In the genomic region with DNA sequence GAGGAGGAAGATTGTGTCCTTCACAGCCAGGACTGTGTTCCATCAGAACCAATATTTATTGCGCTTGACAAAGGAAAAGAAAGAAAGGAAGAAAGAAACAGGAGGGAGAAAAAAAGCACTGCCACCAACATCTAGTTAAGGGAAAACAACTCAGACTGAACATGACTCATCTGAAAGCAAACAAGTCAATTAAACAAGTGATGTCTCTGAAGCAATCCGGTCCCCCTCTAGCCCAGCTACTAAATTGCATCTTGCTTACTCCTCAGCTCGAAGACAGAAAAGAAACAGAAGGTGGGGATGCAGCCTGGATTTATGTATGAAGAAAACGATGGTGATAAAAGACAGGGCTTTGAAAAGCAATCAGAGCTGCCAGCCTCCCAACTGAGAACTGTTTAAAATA, we compare ENCODE assay signal across 15 cellular contexts.
DNase-seq lines count a peak whose midpoint lies in the region; ATAC-seq and TF ChIP-seq lines count a peak whose summit lies in the region.
"Had no signal": no experiment of that assay in that cellular context is flagged by ENCODE, and none has a peak within 500 bp of the region (broad histone marks: within the 10 kb centered on the region; RNA-seq: fewer than 3 reads in every experiment).

No MANE protein-coding gene starts in this region.

- peaks cover 25% of the 10 kb centered on the region for H3K4me1 Mint-ChIP-seq in GM23338

- no peaks in the 10 kb centered on the region for H3K36me3 Mint-ChIP-seq in GM23338 (ENCODE audit: low read depth)
- H3K36me3 Mint-ChIP-seq: activated naive CD8-positive, alpha-beta T cell had no signal

- H3K4me1 ChIP-seq in GM23338 (ENCODE audit: insufficient read depth) (peaks cover 16% of the 10 kb centered on the region; the same call in 1 of the 2 replicates), mucosa of descending colon (ENCODE audit: low read depth) (no peaks in the 10 kb centered on the region)
- H3K4me1 ChIP-seq: parathyroid adenoma had no signal

- H3K36me3 ChIP-seq in GM23338 (ENCODE audit: insufficient read depth) (no peaks in the 10 kb centered on the region; the same call in 1 of the 2 replicates), mucosa of descending colon (ENCODE audit: low read depth) (no peaks in the 10 kb centered on the region)

- intact Hi-C loops in mucosa of descending colon (cut with DNase I, micrococcal nuclease), result no loop called here

- H3K27me3 Mint-ChIP-seq in GM23338 (ENCODE audit: insufficient read depth, low read depth, poor library complexity), result peaks cover 2% of the 10 kb centered on the region
- H3K27me3 Mint-ChIP-seq: stimulated activated memory B cell treated with anti-CD40 and anti-IgM and Interleukin-4, amounts not matched to agents 10 μg/mL and 1 μg/mL and 100 μg/mL, for 72 hours had no signal

- H3K79me2 ChIP-seq in GM23338 (replicated peaks; ENCODE audit: insufficient read depth), result no peaks in the 10 kb centered on the region
- H3K79me2 ChIP-seq: parathyroid adenoma had no signal

- DNase-seq in AG08396 (ENCODE audit: low spot score), result peak; percentile 17
- DNase-seq in GM23338 (ENCODE audit: low spot score), result peak; percentile 17
- DNase-seq in RKO (ENCODE audit: low spot score), result peak; percentile 35
- DNase-seq in iPS-NIHi7 (ENCODE audit: extremely low spot score), result peak; percentile 23
- DNase-seq in foreskin melanocyte, result no peak
- DNase-seq in epidermal melanocyte (ENCODE audit: insufficient read length, low spot score), result no peak
- no peak for DNase-seq in cerebellar cortex (ENCODE audit: low spot score)
- DNase-seq in mucosa of descending colon, result no peak
- DNase-seq: activated CD8-positive, alpha-beta memory T cell treated with anti-CD3 and anti-CD28 coated beads for 24 hours; glutamatergic neuron had no signal

- no peak overlapping the region for H3K4me3 Mint-ChIP-seq in GM23338
- H3K4me3 Mint-ChIP-seq: activated naive CD8-positive, alpha-beta T cell; dendritic cell treated with granulocyte-macrophage colony-stimulating factor and Interleukin-4, amounts not matched to agents 40 ng/mL and 50 ng/mL, for 4 days; stimulated activated memory B cell treated with anti-CD40 and anti-IgM and Interleukin-4, amounts not matched to agents 10 μg/mL and 1 μg/mL and 100 μg/mL, for 72 hours had no signal

- H3K4me3 ChIP-seq in GM23338 (no peak overlapping the region), mucosa of descending colon (no peak overlapping the region)

- no peak for ATAC-seq in GM23338
- no peak for ATAC-seq in mucosa of descending colon
- ATAC-seq: stimulated activated memory B cell treated with anti-CD40 and anti-IgM and Interleukin-4, amounts not matched to agents 10 μg/mL and 1 μg/mL and 100 μg/mL, for 72 hours had no signal

- peak overlapping the region; percentile 46; the same call in 1 of the 2 replicates for H3K4me2 ChIP-seq in GM23338

- no peaks in the 10 kb centered on the region for H4K20me1 ChIP-seq in GM23338 (replicated peaks; ENCODE audit: insufficient read depth)

- H3F3A ChIP-seq in GM23338 (replicated peaks; ENCODE audit: low read depth), result no peaks in the 10 kb centered on the region

- 0 out of 2 replicates have a peak overlapping the region, but pooled peaks have one; percentile 56 for H2AFZ ChIP-seq in GM23338
- H2AFZ ChIP-seq: parathyroid adenoma had no signal

- H3K9me2 ChIP-seq in GM23338 (ENCODE audit: insufficient read depth), result no peaks in the 10 kb centered on the region

- no peak overlapping the region for H3K27ac ChIP-seq in GM23338 (ENCODE audit: low read depth)
- H3K27ac ChIP-seq: C4-2B, parathyroid adenoma had no signal

- no peaks in the 10 kb centered on the region for H3K9me3 Mint-ChIP-seq in GM23338
- H3K9me3 Mint-ChIP-seq: dendritic cell treated with granulocyte-macrophage colony-stimulating factor and Interleukin-4, amounts not matched to agents 40 ng/mL and 50 ng/mL, for 4 days; stimulated activated memory B cell treated with anti-CD40 and anti-IgM and Interleukin-4, amounts not matched to agents 10 μg/mL and 1 μg/mL and 100 μg/mL, for 72 hours had no signal

- no peak for TF ChIP-seq CTCF in GM23338 (conservative IDR thresholded peaks at IDR 0.05; ENCODE audit: low read depth in 2 of 2)
- TF ChIP-seq CTCF in mucosa of descending colon (IDR thresholded peaks at IDR 0.05), result no peak

- no peaks in the 10 kb centered on the region for H3K9me3 ChIP-seq in mucosa of descending colon

- H3K27ac Mint-ChIP-seq in GM23338, result no peak overlapping the region; the same call in 1 of the 2 replicates
- H3K27ac Mint-ChIP-seq: activated naive CD8-positive, alpha-beta T cell; dendritic cell treated with granulocyte-macrophage colony-stimulating factor and Interleukin-4, amounts not matched to agents 40 ng/mL and 50 ng/mL, for 4 days; stimulated activated memory B cell treated with anti-CD40 and anti-IgM and Interleukin-4, amounts not matched to agents 10 μg/mL and 1 μg/mL and 100 μg/mL, for 72 hours had no signal

- no peaks in the 10 kb centered on the region for H3K27me3 ChIP-seq in GM23338 (ENCODE audit: insufficient read depth)

TF ChIP-seq in GM23338, 12 proteins besides CTCF, POLR2A, EP300 and RAD21 (continues in another document):
- TF ChIP-seq, protein P1, sequence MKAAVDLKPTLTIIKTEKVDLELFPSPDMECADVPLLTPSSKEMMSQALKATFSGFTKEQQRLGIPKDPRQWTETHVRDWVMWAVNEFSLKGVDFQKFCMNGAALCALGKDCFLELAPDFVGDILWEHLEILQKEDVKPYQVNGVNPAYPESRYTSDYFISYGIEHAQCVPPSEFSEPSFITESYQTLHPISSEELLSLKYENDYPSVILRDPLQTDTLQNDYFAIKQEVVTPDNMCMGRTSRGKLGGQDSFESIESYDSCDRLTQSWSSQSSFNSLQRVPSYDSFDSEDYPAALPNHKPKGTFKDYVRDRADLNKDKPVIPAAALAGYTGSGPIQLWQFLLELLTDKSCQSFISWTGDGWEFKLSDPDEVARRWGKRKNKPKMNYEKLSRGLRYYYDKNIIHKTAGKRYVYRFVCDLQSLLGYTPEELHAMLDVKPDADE (IDR thresholded peaks at IDR 0.05), result no peak
- TF ChIP-seq CREB1 (CRISPR knock-in tag; IDR thresholded peaks at IDR 0.05; ENCODE audit: low read depth) (no peak), STAT1 (IDR thresholded peaks at IDR 0.05; ENCODE audit: unreplicated experiment) (no peak), ZNF331 (CRISPR knock-in tag; IDR thresholded peaks at IDR 0.05; ENCODE audit: low read depth) (no peak), EZH2 (IDR thresholded peaks at IDR 0.05; ENCODE audit: low read depth, unreplicated experiment) (no peak), ZNF114 (CRISPR knock-in tag; IDR thresholded peaks at IDR 0.05) (no peak), POLR2AphosphoS5 (IDR thresholded peaks at IDR 0.05; ENCODE audit: low read depth) (no peak), EZH2phosphoT487 (IDR thresholded peaks at IDR 0.05; ENCODE audit: unreplicated experiment) (no peak)

Comparison
In these comparisons a context has a peak if more than half of its experiments do, and no peak if none do; other contexts are left out.
1. DNase-seq: peak in AG08396 (single experiment), GM23338 (single experiment), RKO (single experiment) and iPS-NIHi7 (single experiment); none in foreskin melanocyte (single experiment), epidermal melanocyte (single experiment), cerebellar cortex (single experiment) and mucosa of descending colon (0 of 3).